Comparison of ENCODE assay signal across 8 cellular contexts in the genomic region with DNA sequence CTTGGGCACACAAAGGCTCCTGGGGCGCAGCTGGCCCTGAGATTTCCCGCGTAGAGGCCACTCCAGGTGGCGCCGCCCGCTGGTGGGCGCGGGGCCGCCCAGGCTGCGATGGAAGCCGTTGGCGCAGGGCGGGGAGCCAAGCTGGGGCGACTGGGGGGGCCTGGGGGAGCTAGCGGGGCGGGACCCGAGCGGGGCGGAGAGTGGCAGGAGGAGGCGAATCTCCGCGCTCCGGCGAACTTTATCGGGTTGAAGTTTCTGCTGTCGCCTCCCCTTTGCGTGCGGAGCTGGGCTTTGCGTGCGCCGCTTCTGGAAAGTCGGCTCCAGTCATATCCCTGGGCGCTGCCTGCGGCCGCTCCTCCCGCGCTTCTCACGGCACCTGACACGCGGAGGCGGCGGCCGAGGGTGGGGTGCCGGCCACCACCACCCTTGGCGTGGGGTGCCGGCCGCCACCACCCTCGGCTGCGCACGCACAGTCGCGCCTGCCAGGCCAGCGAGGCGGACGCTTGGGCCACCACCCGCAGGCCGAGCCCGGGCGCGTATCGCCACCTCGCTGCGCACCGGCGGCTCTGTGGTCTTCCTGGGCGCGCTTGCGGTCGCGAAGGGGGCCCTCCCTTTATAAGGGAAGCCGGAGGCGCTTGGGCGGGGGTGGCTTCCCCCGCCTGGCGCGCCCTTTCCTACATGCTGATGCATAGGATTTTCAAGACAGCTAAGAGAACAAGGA. TPM values are rescaled to one million over a fixed set of nuclear protein-coding genes. Genes with fewer than 3 reads are reported as not detected.
DNase-seq lines count a peak whose midpoint lies in the region; ATAC-seq and TF ChIP-seq lines count a peak whose summit lies in the region.

No MANE protein-coding gene starts in this region.

- H3K4me3 ChIP-seq in BJ (ENCODE audit: low read depth, low read length), result peak overlapping the region; percentile 46
- peak overlapping the region; percentile 29 for H3K4me3 ChIP-seq in iPS-11a (ENCODE audit: low read depth, low read length)
- H3K4me3 ChIP-seq in skeletal muscle satellite cell (ENCODE audit: low read length), result peak overlapping the region; percentile 69

- peak overlapping the region; percentile 62 for H3K9ac ChIP-seq in skeletal muscle satellite cell (ENCODE audit: low read depth, low read length)

- POLR2A ChIA-PET in BJ (lab: Charles Lee), result interaction anchor here (0.6 kb wide), 1 partner anchor 125 kb away, joined by 13 read pairs; no protein-coding TSS in a partner anchor

- H3K9me3 ChIP-seq in skeletal muscle satellite cell (replicated peaks; ENCODE audit: low read length), result peaks cover 3% of the 10 kb centered on the region

- H3K36me3 ChIP-seq in BJ (ENCODE audit: control insufficient read depth, insufficient read depth, low read length) (no peaks in the 10 kb centered on the region), skeletal muscle satellite cell (ENCODE audit: insufficient read depth, low read length) (peaks cover 5% of the 10 kb centered on the region)

- peaks cover 23% of the 10 kb centered on the region for H3K27me3 ChIP-seq in BJ (ENCODE audit: control insufficient read depth, insufficient read depth, low read length)
- peaks cover 66% of the 10 kb centered on the region for H3K27me3 ChIP-seq in skeletal muscle satellite cell (ENCODE audit: control insufficient read depth, insufficient read depth, low read length)

- peaks cover 30% of the 10 kb centered on the region for H3K4me1 ChIP-seq in skeletal muscle satellite cell (ENCODE audit: control insufficient read depth, insufficient read depth, low read length)

- H3K4me2 ChIP-seq in skeletal muscle satellite cell (ENCODE audit: low read length), result peak overlapping the region; percentile 92

- peak; percentile 66 for DNase-seq in BJ (ENCODE audit: low read depth)
- DNase-seq in amniotic epithelial cell (ENCODE audit: low read depth), result peak; percentile 78
- no peak for DNase-seq in NCI-H146 (lab: John Stamatoyannopoulos, UW)

- CTCF ChIA-PET in BJ (lab: Yijun Ruan, JAX), result interaction anchor here (0.5 to 2.2 kb wide), 13 partner anchors 9 to 455 kb away, joined by 3 to 14 read pairs (median 3); no protein-coding TSS in a partner anchor

- no peak for TF ChIP-seq CTCF in BJ (IDR thresholded peaks at IDR 0.05; ENCODE audit: insufficient read depth, low read depth, low read length)

- ATAC-seq in GM19043 (IDR thresholded peaks at IDR 0.05; ENCODE audit: low read depth, unreplicated experiment) (peak; percentile 43), HG03439 (IDR thresholded peaks at IDR 0.05; ENCODE audit: unreplicated experiment) (peak; percentile 61)

TF ChIP-seq in PFSK-1, 5 proteins besides CTCF, POLR2A, EP300 and RAD21:
- TF ChIP-seq FOXP2 (optimal IDR thresholded peaks at IDR 0.05; ENCODE audit: borderline replicate concordance, extremely low read depth, extremely low read length, insufficient read depth) (peak; percentile 8), TAF1 (IDR thresholded peaks at IDR 0.05; ENCODE audit: borderline replicate concordance, insufficient read depth, low read length) (no peak), SIN3A (IDR thresholded peaks at IDR 0.05; ENCODE audit: borderline replicate concordance, insufficient read depth, low read length) (no peak), POLR2AphosphoS5 (IDR thresholded peaks at IDR 0.05; ENCODE audit: low read depth, low read length) (0 out of 2 replicates have a peak, but pooled peaks have one; percentile 20)
- TF ChIP-seq, protein P1, sequence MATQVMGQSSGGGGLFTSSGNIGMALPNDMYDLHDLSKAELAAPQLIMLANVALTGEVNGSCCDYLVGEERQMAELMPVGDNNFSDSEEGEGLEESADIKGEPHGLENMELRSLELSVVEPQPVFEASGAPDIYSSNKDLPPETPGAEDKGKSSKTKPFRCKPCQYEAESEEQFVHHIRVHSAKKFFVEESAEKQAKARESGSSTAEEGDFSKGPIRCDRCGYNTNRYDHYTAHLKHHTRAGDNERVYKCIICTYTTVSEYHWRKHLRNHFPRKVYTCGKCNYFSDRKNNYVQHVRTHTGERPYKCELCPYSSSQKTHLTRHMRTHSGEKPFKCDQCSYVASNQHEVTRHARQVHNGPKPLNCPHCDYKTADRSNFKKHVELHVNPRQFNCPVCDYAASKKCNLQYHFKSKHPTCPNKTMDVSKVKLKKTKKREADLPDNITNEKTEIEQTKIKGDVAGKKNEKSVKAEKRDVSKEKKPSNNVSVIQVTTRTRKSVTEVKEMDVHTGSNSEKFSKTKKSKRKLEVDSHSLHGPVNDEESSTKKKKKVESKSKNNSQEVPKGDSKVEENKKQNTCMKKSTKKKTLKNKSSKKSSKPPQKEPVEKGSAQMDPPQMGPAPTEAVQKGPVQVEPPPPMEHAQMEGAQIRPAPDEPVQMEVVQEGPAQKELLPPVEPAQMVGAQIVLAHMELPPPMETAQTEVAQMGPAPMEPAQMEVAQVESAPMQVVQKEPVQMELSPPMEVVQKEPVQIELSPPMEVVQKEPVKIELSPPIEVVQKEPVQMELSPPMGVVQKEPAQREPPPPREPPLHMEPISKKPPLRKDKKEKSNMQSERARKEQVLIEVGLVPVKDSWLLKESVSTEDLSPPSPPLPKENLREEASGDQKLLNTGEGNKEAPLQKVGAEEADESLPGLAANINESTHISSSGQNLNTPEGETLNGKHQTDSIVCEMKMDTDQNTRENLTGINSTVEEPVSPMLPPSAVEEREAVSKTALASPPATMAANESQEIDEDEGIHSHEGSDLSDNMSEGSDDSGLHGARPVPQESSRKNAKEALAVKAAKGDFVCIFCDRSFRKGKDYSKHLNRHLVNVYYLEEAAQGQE (IDR thresholded peaks at IDR 0.05; ENCODE audit: insufficient read depth in 1 of 2, low read depth in 2 of 2, low read length in 2 of 2), result 0 out of 4 replicates have a peak, but pooled peaks of 1 of the 2 experiments have one; percentile 9

RNA-seq across cellular contexts. Expression of a gene that starts 0.9 kb away (rescaled TPM):
- 1.4 and 1.8 TPM in 2 replicates for polyA plus RNA-seq in BJ (2011; rRNA removed)
- 3.0 and 3.3 TPM in 2 replicates for polyA minus RNA-seq in BJ (2011; rRNA and poly(A)+ RNA removed)
- polyA plus RNA-seq in PFSK-1 (2012; ENCODE audit: insufficient read length, low read depth), result 1.7 TPM
- total RNA-seq in skeletal muscle satellite cell (2012; rRNA removed), result 50.7 and 66.7 TPM in 2 replicates
